In the genomic region with DNA sequence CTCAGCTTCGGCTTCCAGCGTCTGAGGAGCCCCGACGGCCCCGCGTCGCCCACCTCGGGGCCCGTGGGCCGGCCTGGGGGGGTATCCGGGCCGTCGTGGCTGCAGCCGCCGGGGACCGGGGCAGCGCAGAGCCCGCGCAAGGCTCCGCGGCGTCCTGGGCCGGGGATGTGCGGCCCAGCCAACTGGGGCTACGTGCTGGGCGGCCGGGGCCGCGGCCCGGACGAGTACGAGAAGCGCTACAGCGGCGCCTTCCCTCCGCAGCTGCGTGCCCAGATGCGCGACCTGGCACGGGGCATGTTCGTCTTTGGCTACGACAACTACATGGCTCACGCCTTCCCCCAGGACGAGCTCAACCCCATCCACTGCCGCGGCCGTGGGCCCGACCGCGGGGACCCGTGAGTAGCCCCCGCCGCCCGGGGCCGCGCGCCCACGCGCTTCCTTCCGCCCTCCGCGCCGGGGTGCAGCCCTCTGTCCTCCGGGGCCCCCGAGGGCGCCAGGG, we compare ENCODE assay signal across 2 cellular contexts.
TF ChIP-seq lines count a peak whose summit lies in the region.

No MANE protein-coding gene starts in this region.

TF ChIP-seq in A549, 52 proteins besides CTCF, POLR2A, EP300 and RAD21 (continued from another document):
- TF ChIP-seq JUN (IDR thresholded peaks at IDR 0.05) (0 out of 5 replicates have a peak, but pooled peaks of 1 of the 2 experiments have one; percentile 7), FOXS1 (CRISPR knock-in tag; IDR thresholded peaks at IDR 0.05) (no peak)

TF ChIP-seq in K562, 482 proteins besides CTCF, POLR2A, EP300 and RAD21 (continued from another document and continues in another):
- peak; percentile 84 for TF ChIP-seq CHD1 (IDR thresholded peaks at IDR 0.05; ENCODE audit: low read length)
- TF ChIP-seq ARNT (IDR thresholded peaks at IDR 0.05): no peak
- no peak for TF ChIP-seq CHCHD3 (CRISPR knock-in tag; IDR thresholded peaks at IDR 0.05)
- no peak for TF ChIP-seq PTTG1 (tag; IDR thresholded peaks at IDR 0.05; ENCODE audit: low read depth)
- TF ChIP-seq ZNF197 (CRISPR knock-in tag; IDR thresholded peaks at IDR 0.05; ENCODE audit: low read depth): no peak
- TF ChIP-seq ZMIZ1 (IDR thresholded peaks at IDR 0.05; ENCODE audit: low read depth in 2 of 2, low read length in 2 of 2): no peak
- TF ChIP-seq HDAC6 (IDR thresholded peaks at IDR 0.05; ENCODE audit: low read depth, low read length): peak; percentile 50; the same call in 1 of the 2 replicates
- no peak for TF ChIP-seq HOXB6 (CRISPR knock-in tag; IDR thresholded peaks at IDR 0.05; ENCODE audit: borderline replicate concordance)
- peak; percentile 92 for TF ChIP-seq RBM22 (IDR thresholded peaks at IDR 0.05; ENCODE audit: low read depth, low read length, poor library complexity, severe bottlenecking)
- no peak for TF ChIP-seq ZNF140 (CRISPR knock-in tag; IDR thresholded peaks at IDR 0.05)
- no peak for TF ChIP-seq NFXL1 (CRISPR knock-in tag; IDR thresholded peaks at IDR 0.05)
- TF ChIP-seq MLLT1 (IDR thresholded peaks at IDR 0.05): no peak
- peak; percentile 69 for TF ChIP-seq ZNF583 (CRISPR knock-in tag; IDR thresholded peaks at IDR 0.05)
- TF ChIP-seq PHF8 (IDR thresholded peaks at IDR 0.05; ENCODE audit: borderline replicate concordance, low read length): peak; percentile 60; the same call in 1 of the 2 replicates
- peak in 1 of 2 experiments; percentile 33; a peak in 1 of 4 replicates for TF ChIP-seq TEAD1 (CRISPR knock-in tag; IDR thresholded peaks at IDR 0.05)
- TF ChIP-seq KDM5B (IDR thresholded peaks at IDR 0.05; ENCODE audit: insufficient replicate concordance, low read depth, low read length): peak; percentile 75
- TF ChIP-seq ELF4 (CRISPR knock-in tag; IDR thresholded peaks at IDR 0.05): no peak
- TF ChIP-seq RBFOX2 (IDR thresholded peaks at IDR 0.05; ENCODE audit: low read depth, low read length): peak; percentile 74
- no peak for TF ChIP-seq MLX (CRISPR knock-in tag; conservative IDR thresholded peaks at IDR 0.05)
- TF ChIP-seq ZKSCAN8 (CRISPR knock-in tag; IDR thresholded peaks at IDR 0.05): no peak
- peak; percentile 14; the same call in 1 of the 2 replicates for TF ChIP-seq SMAD4 (CRISPR knock-in tag; conservative IDR thresholded peaks at IDR 0.05)
- TF ChIP-seq NFYB (IDR thresholded peaks at IDR 0.05; ENCODE audit: extremely low read depth, insufficient read length): no peak
- TF ChIP-seq, protein P1, sequence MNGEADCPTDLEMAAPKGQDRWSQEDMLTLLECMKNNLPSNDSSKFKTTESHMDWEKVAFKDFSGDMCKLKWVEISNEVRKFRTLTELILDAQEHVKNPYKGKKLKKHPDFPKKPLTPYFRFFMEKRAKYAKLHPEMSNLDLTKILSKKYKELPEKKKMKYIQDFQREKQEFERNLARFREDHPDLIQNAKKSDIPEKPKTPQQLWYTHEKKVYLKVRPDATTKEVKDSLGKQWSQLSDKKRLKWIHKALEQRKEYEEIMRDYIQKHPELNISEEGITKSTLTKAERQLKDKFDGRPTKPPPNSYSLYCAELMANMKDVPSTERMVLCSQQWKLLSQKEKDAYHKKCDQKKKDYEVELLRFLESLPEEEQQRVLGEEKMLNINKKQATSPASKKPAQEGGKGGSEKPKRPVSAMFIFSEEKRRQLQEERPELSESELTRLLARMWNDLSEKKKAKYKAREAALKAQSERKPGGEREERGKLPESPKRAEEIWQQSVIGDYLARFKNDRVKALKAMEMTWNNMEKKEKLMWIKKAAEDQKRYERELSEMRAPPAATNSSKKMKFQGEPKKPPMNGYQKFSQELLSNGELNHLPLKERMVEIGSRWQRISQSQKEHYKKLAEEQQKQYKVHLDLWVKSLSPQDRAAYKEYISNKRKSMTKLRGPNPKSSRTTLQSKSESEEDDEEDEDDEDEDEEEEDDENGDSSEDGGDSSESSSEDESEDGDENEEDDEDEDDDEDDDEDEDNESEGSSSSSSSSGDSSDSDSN (IDR thresholded peaks at IDR 0.05; ENCODE audit: borderline replicate concordance in 1 of 2, low read depth in 2 of 2, low read length in 2 of 2): peak; percentile 53 to 79; a peak in 3 of 4 replicates
- TF ChIP-seq SRSF7 (optimal IDR thresholded peaks at IDR 0.05; ENCODE audit: low read depth, low read length): no peak
- TF ChIP-seq, protein P2, sequence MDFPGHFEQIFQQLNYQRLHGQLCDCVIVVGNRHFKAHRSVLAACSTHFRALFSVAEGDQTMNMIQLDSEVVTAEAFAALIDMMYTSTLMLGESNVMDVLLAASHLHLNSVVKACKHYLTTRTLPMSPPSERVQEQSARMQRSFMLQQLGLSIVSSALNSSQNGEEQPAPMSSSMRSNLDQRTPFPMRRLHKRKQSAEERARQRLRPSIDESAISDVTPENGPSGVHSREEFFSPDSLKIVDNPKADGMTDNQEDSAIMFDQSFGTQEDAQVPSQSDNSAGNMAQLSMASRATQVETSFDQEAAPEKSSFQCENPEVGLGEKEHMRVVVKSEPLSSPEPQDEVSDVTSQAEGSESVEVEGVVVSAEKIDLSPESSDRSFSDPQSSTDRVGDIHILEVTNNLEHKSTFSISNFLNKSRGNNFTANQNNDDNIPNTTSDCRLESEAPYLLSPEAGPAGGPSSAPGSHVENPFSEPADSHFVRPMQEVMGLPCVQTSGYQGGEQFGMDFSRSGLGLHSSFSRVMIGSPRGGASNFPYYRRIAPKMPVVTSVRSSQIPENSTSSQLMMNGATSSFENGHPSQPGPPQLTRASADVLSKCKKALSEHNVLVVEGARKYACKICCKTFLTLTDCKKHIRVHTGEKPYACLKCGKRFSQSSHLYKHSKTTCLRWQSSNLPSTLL (IDR thresholded peaks at IDR 0.05): no peak
- TF ChIP-seq, protein P3, sequence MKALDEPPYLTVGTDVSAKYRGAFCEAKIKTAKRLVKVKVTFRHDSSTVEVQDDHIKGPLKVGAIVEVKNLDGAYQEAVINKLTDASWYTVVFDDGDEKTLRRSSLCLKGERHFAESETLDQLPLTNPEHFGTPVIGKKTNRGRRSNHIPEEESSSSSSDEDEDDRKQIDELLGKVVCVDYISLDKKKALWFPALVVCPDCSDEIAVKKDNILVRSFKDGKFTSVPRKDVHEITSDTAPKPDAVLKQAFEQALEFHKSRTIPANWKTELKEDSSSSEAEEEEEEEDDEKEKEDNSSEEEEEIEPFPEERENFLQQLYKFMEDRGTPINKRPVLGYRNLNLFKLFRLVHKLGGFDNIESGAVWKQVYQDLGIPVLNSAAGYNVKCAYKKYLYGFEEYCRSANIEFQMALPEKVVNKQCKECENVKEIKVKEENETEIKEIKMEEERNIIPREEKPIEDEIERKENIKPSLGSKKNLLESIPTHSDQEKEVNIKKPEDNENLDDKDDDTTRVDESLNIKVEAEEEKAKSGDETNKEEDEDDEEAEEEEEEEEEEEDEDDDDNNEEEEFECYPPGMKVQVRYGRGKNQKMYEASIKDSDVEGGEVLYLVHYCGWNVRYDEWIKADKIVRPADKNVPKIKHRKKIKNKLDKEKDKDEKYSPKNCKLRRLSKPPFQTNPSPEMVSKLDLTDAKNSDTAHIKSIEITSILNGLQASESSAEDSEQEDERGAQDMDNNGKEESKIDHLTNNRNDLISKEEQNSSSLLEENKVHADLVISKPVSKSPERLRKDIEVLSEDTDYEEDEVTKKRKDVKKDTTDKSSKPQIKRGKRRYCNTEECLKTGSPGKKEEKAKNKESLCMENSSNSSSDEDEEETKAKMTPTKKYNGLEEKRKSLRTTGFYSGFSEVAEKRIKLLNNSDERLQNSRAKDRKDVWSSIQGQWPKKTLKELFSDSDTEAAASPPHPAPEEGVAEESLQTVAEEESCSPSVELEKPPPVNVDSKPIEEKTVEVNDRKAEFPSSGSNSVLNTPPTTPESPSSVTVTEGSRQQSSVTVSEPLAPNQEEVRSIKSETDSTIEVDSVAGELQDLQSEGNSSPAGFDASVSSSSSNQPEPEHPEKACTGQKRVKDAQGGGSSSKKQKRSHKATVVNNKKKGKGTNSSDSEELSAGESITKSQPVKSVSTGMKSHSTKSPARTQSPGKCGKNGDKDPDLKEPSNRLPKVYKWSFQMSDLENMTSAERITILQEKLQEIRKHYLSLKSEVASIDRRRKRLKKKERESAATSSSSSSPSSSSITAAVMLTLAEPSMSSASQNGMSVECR (CRISPR knock-in tag; IDR thresholded peaks at IDR 0.05): peak; percentile 49; the same call in 1 of the 2 replicates
- TF ChIP-seq ZNF124 (CRISPR knock-in tag; IDR thresholded peaks at IDR 0.05): no peak
- TF ChIP-seq DLX4 (CRISPR knock-in tag; IDR thresholded peaks at IDR 0.05): no peak
- TF ChIP-seq MITF (IDR thresholded peaks at IDR 0.05): no peak
- TF ChIP-seq ZBTB26 (CRISPR knock-in tag; IDR thresholded peaks at IDR 0.05): no peak
- TF ChIP-seq ZNF507 (tag; conservative IDR thresholded peaks at IDR 0.05): no peak
- no peak for TF ChIP-seq TEAD4 (IDR thresholded peaks at IDR 0.05; ENCODE audit: low read length)
- peak; percentile 56; the same call in 1 of the 2 replicates for TF ChIP-seq TEAD4 (CRISPR knock-in tag; IDR thresholded peaks at IDR 0.05; ENCODE audit: borderline replicate concordance)
- TF ChIP-seq, protein P4, sequence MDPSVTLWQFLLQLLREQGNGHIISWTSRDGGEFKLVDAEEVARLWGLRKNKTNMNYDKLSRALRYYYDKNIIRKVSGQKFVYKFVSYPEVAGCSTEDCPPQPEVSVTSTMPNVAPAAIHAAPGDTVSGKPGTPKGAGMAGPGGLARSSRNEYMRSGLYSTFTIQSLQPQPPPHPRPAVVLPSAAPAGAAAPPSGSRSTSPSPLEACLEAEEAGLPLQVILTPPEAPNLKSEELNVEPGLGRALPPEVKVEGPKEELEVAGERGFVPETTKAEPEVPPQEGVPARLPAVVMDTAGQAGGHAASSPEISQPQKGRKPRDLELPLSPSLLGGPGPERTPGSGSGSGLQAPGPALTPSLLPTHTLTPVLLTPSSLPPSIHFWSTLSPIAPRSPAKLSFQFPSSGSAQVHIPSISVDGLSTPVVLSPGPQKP (CRISPR knock-in tag; IDR thresholded peaks at IDR 0.05): no peak
- TF ChIP-seq GABPB2 (CRISPR knock-in tag; conservative IDR thresholded peaks at IDR 0.05): no peak
- no peak for TF ChIP-seq TCFL5 (CRISPR knock-in tag; conservative IDR thresholded peaks at IDR 0.05)
- 0 out of 4 replicates have a peak, but pooled peaks of 1 of the 2 experiments have one; percentile 4 for TF ChIP-seq KDM4B (IDR thresholded peaks at IDR 0.05; ENCODE audit: borderline replicate concordance in 2 of 2, low read depth in 1 of 2)
- TF ChIP-seq HIVEP1 (CRISPR knock-in tag; IDR thresholded peaks at IDR 0.05): no peak
- TF ChIP-seq XRCC5 (IDR thresholded peaks at IDR 0.05; ENCODE audit: low read depth, low read length): no peak; the same call in 1 of the 2 replicates
